Comparison of ENCODE assay signal across 24 cellular contexts in genomic region chr6:96563853-96564252, GRCh38. TPM values are rescaled to one million over a fixed set of nuclear protein-coding genes. Genes with fewer than 3 reads are reported as not detected.
DNase-seq lines count a peak whose midpoint lies in the region; ATAC-seq and TF ChIP-seq lines count a peak whose summit lies in the region.
"Had no signal": no experiment of that assay in that cellular context is flagged by ENCODE, and none has a peak within 500 bp of the region (broad histone marks: within the 10 kb centered on the region; RNA-seq: fewer than 3 reads in every experiment).

No MANE protein-coding gene starts in this region.

- POLR2A ChIA-PET in naive thymus-derived CD8-positive, alpha-beta T cell (lab: Charles Lee) = no interaction called here

- no peak for TF ChIP-seq EP300 in ovary (IDR thresholded peaks at IDR 0.05)

- H3K4me1 Mint-ChIP-seq in naive thymus-derived CD8-positive, alpha-beta T cell = peaks cover 0 to 2% (median 0%) of the 10 kb centered on the region in 4 donors

- no peaks in the 10 kb centered on the region for H3K36me3 ChIP-seq in ovary
- H3K36me3 ChIP-seq: uterus had no signal

- H3K27ac Mint-ChIP-seq in naive thymus-derived CD8-positive, alpha-beta T cell = no peak overlapping the region
- H3K27ac Mint-ChIP-seq: activated CD8-positive, alpha-beta T cell treated with anti-CD3 and anti-CD28 coated beads, Interleukin-2, amount 10 ng/mL, durations not matched to agents 7 days and 5 days had no signal

- intact Hi-C loops in ovary (cut with DNase I) = no loop called here
- intact Hi-C loops in lower leg skin (cut with DNase I; ENCODE audit: low total_unique reads) = no loop called here

- no peaks in the 10 kb centered on the region for H3K27me3 ChIP-seq in ovary
- H3K27me3 ChIP-seq: uterus had no signal

- ATAC-seq in GM18519 (IDR thresholded peaks at IDR 0.05; ENCODE audit: low FRiP score, unreplicated experiment) = peak; percentile 64
- peak; percentile 81 for ATAC-seq in GM19463 (IDR thresholded peaks at IDR 0.05; ENCODE audit: unreplicated experiment)
- ATAC-seq in HG03354 (IDR thresholded peaks at IDR 0.05; ENCODE audit: poor library complexity, severe bottlenecking, unreplicated experiment) = peak; percentile 85
- ATAC-seq in naive thymus-derived CD8-positive, alpha-beta T cell = no peak
- ATAC-seq: activated CD8-positive, alpha-beta T cell treated with anti-CD3 and anti-CD28 coated beads, Interleukin-2, amount 10 ng/mL, durations not matched to agents 7 days and 5 days; activated T-cell treated with anti-CD3 and anti-CD28 coated beads, Interleukin-2, amount 50 U/mL, for 4 hours; esophagus mucosa; left lobe of liver had no signal

- H3K9me3 Mint-ChIP-seq in naive thymus-derived CD8-positive, alpha-beta T cell = peaks cover 0 to 6% (median 2%) of the 10 kb centered on the region in 9 donors

- H3K27me3 Mint-ChIP-seq in naive thymus-derived CD8-positive, alpha-beta T cell = peaks cover 0 to 11% (median 7%) of the 10 kb centered on the region in 5 donors

- H3K4me3 Mint-ChIP-seq in naive thymus-derived CD8-positive, alpha-beta T cell = no peak overlapping the region
- H3K4me3 Mint-ChIP-seq: activated CD8-positive, alpha-beta T cell treated with anti-CD3 and anti-CD28 coated beads, Interleukin-2, amount 10 ng/mL, durations not matched to agents 7 days and 5 days; activated T-cell treated with anti-CD3 and anti-CD28 coated beads, Interleukin-2, amount 50 U/mL, for 4 hours had no signal

- H3K36me3 Mint-ChIP-seq in naive thymus-derived CD8-positive, alpha-beta T cell = peaks cover 0 to 6% (median 0%) of the 10 kb centered on the region in 3 donors

- TF ChIP-seq CTCF in ovary (IDR thresholded peaks at IDR 0.05) (no peak), lower leg skin (IDR thresholded peaks at IDR 0.05) (no peak)

- TF ChIP-seq POLR2A in ovary (IDR thresholded peaks at IDR 0.05) (no peak), lower leg skin (IDR thresholded peaks at IDR 0.05) (no peak)

- DNase-seq in ovary (no peak), lower leg skin (ENCODE audit: low spot score in 2 of 2) (no peak), NCI-H1048 (lab: John Stamatoyannopoulos, UW) (no peak)
- DNase-seq in naive thymus-derived CD8-positive, alpha-beta T cell = no peak
- no peak for DNase-seq in activated naive CD4-positive, alpha-beta T cell (lab: John Stamatoyannopoulos, UW)
- DNase-seq: activated CD4-positive, CD25-positive, alpha-beta regulatory T cell; activated CD8-positive, alpha-beta T cell treated with anti-CD3 and anti-CD28 coated beads, Interleukin-2, amount 10 ng/mL, durations not matched to agents 7 days and 5 days; activated naive CD4-positive, alpha-beta T cell treated with anti-CD3 and anti-CD28 coated beads, Interleukin-2, amount 50 U/mL, for 16 hours; activated T-cell treated with anti-CD3 and anti-CD28 coated beads, Interleukin-2, amount 50 U/mL, for 4 hours; anterior cingulate cortex; C1 segment of cervical spinal cord; effector memory CD4-positive, alpha-beta T cell; EL; NCI-H510A treated with DMSO at 0.1 percent for 48 hours; T-helper 9 cell; uterus had no signal

- H3K9me3 ChIP-seq in ovary = no peaks in the 10 kb centered on the region
- H3K9me3 ChIP-seq: uterus had no signal

- H3K4me1 ChIP-seq in ovary (ENCODE audit: insufficient read depth) = no peaks in the 10 kb centered on the region
- H3K4me1 ChIP-seq: uterus had no signal

- no peak overlapping the region for H3K27ac ChIP-seq in ovary
- H3K27ac ChIP-seq: HL-60 had no signal

- peak overlapping the region; percentile 4 for H3K4me3 ChIP-seq in ovary
- H3K4me3 ChIP-seq in lower leg skin (ENCODE audit: low read depth, poor library complexity, severe bottlenecking) = no peak overlapping the region
- H3K4me3 ChIP-seq: uterus had no signal

RNA-seq across cellular contexts. Expression of gene FHL5, which starts 0.9 kb away (rescaled TPM):
- total RNA-seq in ovary (10 to 100 TPM in 3 of 7 donors, 1 to 10 TPM in 4; 3.0 to 25.3 (median 8.6) TPM), lower leg skin (10 to 100 TPM in 2 of 4 donors, 1 to 10 TPM in 2; 3.5 to 14.3 (median 7.7) TPM)
- polyA plus RNA-seq in ovary = 10 to 100 TPM; 15.5 to 31.1 TPM
- total RNA-seq in naive thymus-derived CD8-positive, alpha-beta T cell = not detected
- not detected for polyA plus RNA-seq in naive thymus-derived CD8-positive, alpha-beta T cell
- total RNA-seq: activated CD8-positive, alpha-beta T cell treated with anti-CD3 and anti-CD28 coated beads, Interleukin-2, amount 10 ng/mL, durations not matched to agents 7 days and 5 days; activated T-cell treated with anti-CD3 and anti-CD28 coated beads, Interleukin-2, amount 50 U/mL, for 4 hours; chondrocyte; renal cortical epithelial cell had no signal

RNA-seq across cellular contexts. Expression of gene UFL1, which starts 42.2 kb away (rescaled TPM):
- total RNA-seq in ovary = 10 to 100 TPM; 20.0 to 31.7 (median 24.3) TPM
- 10 to 100 TPM; 15.6 to 22.4 TPM for polyA plus RNA-seq in ovary
- 10 to 100 TPM; 37.3 to 40.2 TPM for total RNA-seq in naive thymus-derived CD8-positive, alpha-beta T cell
- 10 to 100 TPM; 17.9 to 22.6 (median 21.1) TPM for polyA plus RNA-seq in naive thymus-derived CD8-positive, alpha-beta T cell
- 10 to 100 TPM; 22.3 to 24.3 (median 23.2) TPM for total RNA-seq in lower leg skin

Comparison
In these comparisons a context has a peak if more than half of its experiments do, and no peak if none do; other contexts are left out.
1. ATAC-seq: peak in GM18519 (single experiment), GM19463 (single experiment) and HG03354 (single experiment); none in naive thymus-derived CD8-positive, alpha-beta T cell (0 of 2).